ENCODE assay signal across 10 cellular contexts in the genomic region with DNA sequence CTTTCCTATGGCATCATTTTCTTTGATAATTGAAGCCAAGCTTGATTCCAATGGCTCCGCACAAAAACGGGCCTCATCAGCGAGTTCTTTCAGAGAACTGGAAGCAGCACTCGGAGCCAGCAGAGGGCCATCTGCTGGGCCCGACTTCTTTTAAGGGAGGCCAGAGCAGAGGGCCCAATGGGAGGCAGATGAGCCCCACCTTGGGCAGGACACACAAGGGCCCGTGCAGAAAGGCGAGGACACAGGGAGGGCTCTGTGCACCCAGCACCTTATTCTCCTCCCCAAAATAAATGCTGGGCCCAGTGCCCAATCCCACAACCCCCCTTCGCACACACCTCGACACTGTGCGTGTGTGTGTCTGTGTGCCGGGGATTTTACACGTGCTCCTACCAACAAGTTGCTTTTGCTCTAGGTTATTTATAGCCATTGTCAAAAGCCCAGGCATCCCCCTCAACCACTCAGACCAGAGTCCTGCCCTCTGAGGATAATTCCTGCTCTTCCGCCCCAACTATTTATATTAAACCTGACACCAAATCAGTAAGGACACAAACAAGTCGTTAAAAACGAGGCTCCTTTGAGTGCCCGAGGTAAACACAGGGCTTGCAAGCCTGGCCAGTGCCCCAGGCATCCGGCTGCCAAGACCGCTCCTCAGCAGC. TPM values are rescaled to one million over a fixed set of nuclear protein-coding genes. Genes with fewer than 3 reads are reported as not detected.
DNase-seq lines count a peak whose midpoint lies in the region; ATAC-seq and TF ChIP-seq lines count a peak whose summit lies in the region.
"Had no signal": no experiment of that assay in that cellular context is flagged by ENCODE, and none has a peak within 500 bp of the region (broad histone marks: within the 10 kb centered on the region; RNA-seq: fewer than 3 reads in every experiment).

No MANE protein-coding gene starts in this region.

- no peak overlapping the region for H3K4me3 ChIP-seq in brain microvascular endothelial cell (ENCODE audit: low read depth, low read length)
- H3K4me3 ChIP-seq in upper lobe of left lung = no peak overlapping the region
- H3K4me3 ChIP-seq: A549 had no signal

- H3K36me3 ChIP-seq in brain microvascular endothelial cell (replicated peaks) (no peaks in the 10 kb centered on the region), upper lobe of left lung (peaks cover 0 to 7% (median 2%) of the 10 kb centered on the region in 4 donors)

- 16 to 41% methylated on average over 14 to 18 of the region's 18 CpGs for WGBS in upper lobe of left lung, 2 donors

- DNase-seq in NCI-H1417 (lab: John Stamatoyannopoulos, UW) (peak; percentile 11 to 82 (median 36)), NCI-H1417 treated with DMSO at 0.1 percent for 48 hours (lab: John Stamatoyannopoulos, UW) (no peak), brain microvascular endothelial cell (peak; percentile 3), left kidney (ENCODE audit: low read depth, low spot score) (peak; percentile 87), upper lobe of left lung (peak in 1 of 2 donors; percentile 42), kidney glomerular epithelial cell (lab: John Stamatoyannopoulos, UW) (no peak)
- DNase-seq: cerebellar nuclear complex had no signal

- TF ChIP-seq EP300 in upper lobe of left lung (IDR thresholded peaks at IDR 0.05) = no peak

- H3K27me3 ChIP-seq in brain microvascular endothelial cell (replicated peaks) (peaks cover 4% of the 10 kb centered on the region), upper lobe of left lung (no peaks in the 10 kb centered on the region)

- in situ Hi-C loops in brain microvascular endothelial cell (cut with HindIII; ENCODE audit: low pct_ligation_motif_present, low sequenced_read_pairs) = no loop called here

- no peak overlapping the region for H3K27ac ChIP-seq in brain microvascular endothelial cell
- no peak overlapping the region for H3K27ac ChIP-seq in upper lobe of left lung
- H3K27ac ChIP-seq: A549 had no signal

- peak; percentile 40 for TF ChIP-seq CTCF in brain microvascular endothelial cell (IDR thresholded peaks at IDR 0.05; ENCODE audit: low read depth, low read length, missing control alignments)
- TF ChIP-seq CTCF in upper lobe of left lung (IDR thresholded peaks at IDR 0.05) = no peak

- ATAC-seq in upper lobe of left lung (ENCODE audit: low FRiP score in 2 of 2) (peak; percentile 25 to 27), HG03342 (IDR thresholded peaks at IDR 0.05; ENCODE audit: unreplicated experiment) (no peak), HG03457 (IDR thresholded peaks at IDR 0.05; ENCODE audit: unreplicated experiment) (no peak)
- ATAC-seq: A549 had no signal

- no peak for TF ChIP-seq POLR2A in upper lobe of left lung (IDR thresholded peaks at IDR 0.05)

- peaks cover 12 to 50% (median 27%) of the 10 kb centered on the region in 4 donors for H3K4me1 ChIP-seq in upper lobe of left lung

- no peaks in the 10 kb centered on the region for H3K9me3 ChIP-seq in upper lobe of left lung
- H3K9me3 ChIP-seq: A549 had no signal

RNA-seq across cellular contexts. Expression of a gene that starts 6.8 kb away (rescaled TPM):
- 100 to 1,000 TPM in 1 of 6 donors, 10 to 100 TPM in 5; 48.0 to 135 (median 68.9) TPM for total RNA-seq in upper lobe of left lung

Comparison
In these comparisons a context has a peak if more than half of its experiments do, and no peak if none do; other contexts are left out.
1. DNase-seq: peak in NCI-H1417 (3 of 3), brain microvascular endothelial cell (single experiment) and left kidney (single experiment); none in NCI-H1417 treated with DMSO at 0.1 percent for 48 hours (single experiment) and kidney glomerular epithelial cell (single experiment).
2. ATAC-seq: peak in upper lobe of left lung (2 of 2); none in HG03342 (single experiment) and HG03457 (single experiment).